Comparison of ENCODE assay signal across 21 cellular contexts in the genomic region with DNA sequence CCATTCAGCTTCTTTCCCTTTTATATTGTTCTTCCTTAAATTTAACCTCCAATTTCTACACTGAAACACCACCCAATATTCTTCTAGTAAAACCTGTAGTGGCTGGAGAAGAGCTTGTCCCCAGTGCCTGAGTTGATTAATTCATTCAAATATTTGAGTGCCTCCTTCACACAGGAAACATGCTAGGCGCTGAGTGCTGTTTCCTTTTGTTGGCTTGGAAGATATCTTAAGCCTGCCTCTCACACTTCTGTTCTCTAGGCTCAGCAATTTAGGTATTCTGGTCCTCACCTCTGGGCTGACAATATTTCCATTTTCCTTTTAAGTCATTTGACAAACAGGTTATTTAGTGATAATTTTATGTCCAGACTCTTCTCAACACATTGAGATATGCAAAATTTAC.
"Had no signal": no experiment of that assay in that cellular context is flagged by ENCODE, and none has a peak within 500 bp of the region (broad histone marks: within the 10 kb centered on the region; RNA-seq: fewer than 3 reads in every experiment).

No MANE protein-coding gene starts in this region.

- H3K27me3 Mint-ChIP-seq: progenitor cell of endocrine pancreas had no signal

- H3K27ac ChIP-seq: foreskin keratinocyte, hepatocyte, pancreas had no signal

- H3K9me3 ChIP-seq: mucosa of descending colon, pancreas had no signal

- H2AFZ ChIP-seq: hepatocyte had no signal

- ATAC-seq: foreskin keratinocyte; left colon; left ventricle myocardium superior; mucosa of descending colon; naive thymus-derived CD8-positive, alpha-beta T cell; pancreas; right cardiac atrium had no signal

- H3K4me3 Mint-ChIP-seq: dendritic cell treated with granulocyte-macrophage colony-stimulating factor and Interleukin-4, amounts not matched to agents 40 ng/mL and 50 ng/mL, for 4 days; naive thymus-derived CD8-positive, alpha-beta T cell had no signal

- H3K4me3 ChIP-seq: hepatocyte, lung, mucosa of descending colon, pancreas had no signal

- H3K4me2 ChIP-seq: hepatocyte had no signal

- H3K27ac Mint-ChIP-seq: dendritic cell treated with granulocyte-macrophage colony-stimulating factor and Interleukin-4, amounts not matched to agents 40 ng/mL and 50 ng/mL, for 4 days; naive thymus-derived CD8-positive, alpha-beta T cell; progenitor cell of endocrine pancreas had no signal

- H3K36me3 ChIP-seq: pancreas had no signal

- H3K9me3 Mint-ChIP-seq: dendritic cell treated with granulocyte-macrophage colony-stimulating factor and Interleukin-4, amounts not matched to agents 40 ng/mL and 50 ng/mL, for 4 days; naive thymus-derived CD8-positive, alpha-beta T cell had no signal

- H3K36me3 Mint-ChIP-seq: naive thymus-derived CD8-positive, alpha-beta T cell had no signal

- DNase-seq: erythroblast; foreskin keratinocyte; head of caudate nucleus; left colon; left ventricle myocardium superior; mucosa of descending colon; naive thymus-derived CD8-positive, alpha-beta T cell; occipital lobe; pancreas; right cardiac atrium; small intestine; stimulated activated CD4-positive, alpha-beta T cell treated with anti-CD3 and anti-CD28 coated beads, Interleukin-12 subunit alpha, Interleukin-12 subunit beta, amount 100 ng/mL, for 4 hours; stimulated activated naive CD4-positive, alpha-beta T cell treated with Interleukin-2 at 50 U/mL for 16 hours; trophoblast cell had no signal

- H3K27me3 ChIP-seq: foreskin keratinocyte, hepatocyte, pancreas had no signal

- FAIRE-seq: colon, endothelial cell of umbilical vein, pancreas, small intestine, urothelium cell line had no signal
